ENCODE assay signal across 14 cellular contexts in genomic region chr14:75649773-75650172, GRCh38.
"Had no signal": no experiment of that assay in that cellular context is flagged by ENCODE, and none has a peak within 500 bp of the region (broad histone marks: within the 10 kb centered on the region; RNA-seq: fewer than 3 reads in every experiment).

No MANE protein-coding gene starts in this region.

- H3K4me1 Mint-ChIP-seq: activated naive CD4-positive, alpha-beta T cell treated with anti-CD3 and anti-CD28 coated beads, Interleukin-2, amount 10 ng/mL, durations not matched to agents 7 days and 5 days; central memory CD8-positive, alpha-beta T cell; memory B cell; stimulated activated effector memory CD8-positive, alpha-beta T cell treated with anti-CD3 and anti-CD28 coated beads, Interleukin-12 subunit alpha, Interleukin-12 subunit beta, amount 100 ng/mL, for 72 hours had no signal

- H3K27me3 ChIP-seq: right atrium auricular region, transverse colon had no signal

- ATAC-seq: activated CD4-positive, alpha-beta T cell treated with anti-CD3 and anti-CD28 coated beads for 36 hours; activated CD8-positive, alpha-beta T cell treated with anti-CD3 and anti-CD28 coated beads, Interleukin-2, amount 10 ng/mL, durations not matched to agents 7 days and 5 days; stimulated activated effector memory CD8-positive, alpha-beta T cell treated with anti-CD3 and anti-CD28 coated beads, Interleukin-12 subunit alpha, Interleukin-12 subunit beta, amount 100 ng/mL, for 72 hours had no signal

- H3K4me3 Mint-ChIP-seq: activated CD4-positive, alpha-beta T cell treated with anti-CD3 and anti-CD28 coated beads for 36 hours; activated CD8-positive, alpha-beta T cell treated with anti-CD3 and anti-CD28 coated beads, Interleukin-2, amount 10 ng/mL, durations not matched to agents 7 days and 5 days; activated naive CD4-positive, alpha-beta T cell treated with anti-CD3 and anti-CD28 coated beads, Interleukin-2, amount 10 ng/mL, durations not matched to agents 7 days and 5 days; central memory CD8-positive, alpha-beta T cell; memory B cell; stimulated activated effector memory CD8-positive, alpha-beta T cell treated with anti-CD3 and anti-CD28 coated beads, Interleukin-12 subunit alpha, Interleukin-12 subunit beta, amount 100 ng/mL, for 72 hours had no signal

- H3K27me3 Mint-ChIP-seq: activated CD4-positive, alpha-beta T cell treated with anti-CD3 and anti-CD28 coated beads for 36 hours; activated naive CD4-positive, alpha-beta T cell treated with anti-CD3 and anti-CD28 coated beads, Interleukin-2, amount 10 ng/mL, durations not matched to agents 7 days and 5 days; central memory CD8-positive, alpha-beta T cell; memory B cell had no signal

- H3K9me3 ChIP-seq: right atrium auricular region, transverse colon had no signal

- FAIRE-seq: small intestine had no signal

- DNase-seq: activated CD4-positive, alpha-beta T cell treated with anti-CD3 and anti-CD28 coated beads for 36 hours; activated CD8-positive, alpha-beta memory T cell treated with anti-CD3 and anti-CD28 coated beads, Interleukin-2, amount 50 U/mL, for 48 hours; activated CD8-positive, alpha-beta T cell treated with anti-CD3 and anti-CD28 coated beads, Interleukin-2, amount 10 ng/mL, durations not matched to agents 7 days and 5 days; activated naive CD4-positive, alpha-beta T cell treated with anti-CD3 and anti-CD28 coated beads, Interleukin-2, amount 10 ng/mL, durations not matched to agents 7 days and 5 days; effector memory CD4-positive, alpha-beta T cell; hypothalamus; kidney glomerular epithelial cell; small intestine; T-helper 9 cell; transverse colon had no signal

- H3K4me3 ChIP-seq: right atrium auricular region, transverse colon had no signal

- H3K27ac ChIP-seq: transverse colon had no signal

- H3K27ac Mint-ChIP-seq: activated CD4-positive, alpha-beta T cell treated with anti-CD3 and anti-CD28 coated beads for 36 hours; activated CD8-positive, alpha-beta T cell treated with anti-CD3 and anti-CD28 coated beads, Interleukin-2, amount 10 ng/mL, durations not matched to agents 7 days and 5 days; activated naive CD4-positive, alpha-beta T cell treated with anti-CD3 and anti-CD28 coated beads, Interleukin-2, amount 10 ng/mL, durations not matched to agents 7 days and 5 days; memory B cell had no signal

- H3K9me3 Mint-ChIP-seq: activated naive CD4-positive, alpha-beta T cell treated with anti-CD3 and anti-CD28 coated beads, Interleukin-2, amount 10 ng/mL, durations not matched to agents 7 days and 5 days; central memory CD8-positive, alpha-beta T cell; memory B cell; stimulated activated effector memory CD8-positive, alpha-beta T cell treated with anti-CD3 and anti-CD28 coated beads, Interleukin-12 subunit alpha, Interleukin-12 subunit beta, amount 100 ng/mL, for 72 hours had no signal
